1 cellular context compared by ENCODE assay signal in genomic region chr1:114716304-114717158, GRCh38.
A peak's percentile ranks its signal among the peaks of the same experiment; 100 is the strongest.
TF ChIP-seq lines count a peak whose summit lies in the region.

Gene NRAS, minus strand, starts transcription at chr1:114716771. Its CDS starts 611 bp downstream, at chr1:114716160.

TF ChIP-seq in HepG2, 621 proteins besides CTCF, POLR2A, EP300 and RAD21 (continued from another document and continues in another):
- TF ChIP-seq GRHL1 (CRISPR knock-in tag; conservative IDR thresholded peaks at IDR 0.05) (no peak), ZNF280B (CRISPR knock-in tag; IDR thresholded peaks at IDR 0.05; ENCODE audit: borderline replicate concordance) (no peak), ZNF761 (CRISPR knock-in tag; conservative IDR thresholded peaks at IDR 0.05) (no peak), SKI (IDR thresholded peaks at IDR 0.05; ENCODE audit: partially characterized antibody) (no peak), ZNF253 (CRISPR knock-in tag; IDR thresholded peaks at IDR 0.05; ENCODE audit: borderline replicate concordance) (no peak), ZNF746 (CRISPR knock-in tag; IDR thresholded peaks at IDR 0.05) (no peak), ERF (CRISPR knock-in tag; IDR thresholded peaks at IDR 0.05) (peak; percentile 70; the same call in 1 of the 2 replicates), ZNF460 (CRISPR knock-in tag; IDR thresholded peaks at IDR 0.05; ENCODE audit: borderline replicate concordance) (no peak), HCFC1 (IDR thresholded peaks at IDR 0.05; ENCODE audit: low read depth, low read length) (peak; percentile 70), ZNF781 (CRISPR knock-in tag; IDR thresholded peaks at IDR 0.05; ENCODE audit: borderline replicate concordance, not compliant biosample characterization) (peak; percentile 9), RFXANK (CRISPR knock-in tag; IDR thresholded peaks at IDR 0.05) (peak; percentile 45; the same call in 1 of the 2 replicates), ZNF235 (CRISPR knock-in tag; IDR thresholded peaks at IDR 0.05; ENCODE audit: borderline replicate concordance) (no peak), RFX5 (IDR thresholded peaks at IDR 0.05; ENCODE audit: low read depth, low read length) (no peak), ARID4A (CRISPR knock-in tag; IDR thresholded peaks at IDR 0.05; ENCODE audit: borderline replicate concordance) (peak; percentile 96), TERF1 (CRISPR knock-in tag; IDR thresholded peaks at IDR 0.05) (no peak), MIER2 (CRISPR knock-in tag; IDR thresholded peaks at IDR 0.05) (no peak; the same call in 1 of the 2 replicates), SRSF1 (optimal IDR thresholded peaks at IDR 0.05; ENCODE audit: low read depth, low read length) (peak; percentile 77), ZNF580 (CRISPR knock-in tag; IDR thresholded peaks at IDR 0.05; ENCODE audit: borderline replicate concordance, low read depth) (0 out of 2 replicates have a peak, but pooled peaks have one; percentile 29), ATM (IDR thresholded peaks at IDR 0.05; ENCODE audit: borderline replicate concordance) (no peak), ZNF547 (CRISPR knock-in tag; IDR thresholded peaks at IDR 0.05) (no peak; the same call in 1 of the 2 replicates), LBX2 (CRISPR knock-in tag; IDR thresholded peaks at IDR 0.05; ENCODE audit: borderline replicate concordance) (no peak), ZNF251 (CRISPR knock-in tag; IDR thresholded peaks at IDR 0.05) (no peak), ZNF703 (CRISPR knock-in tag; IDR thresholded peaks at IDR 0.05; ENCODE audit: borderline replicate concordance) (no peak), ZNF468 (CRISPR knock-in tag; IDR thresholded peaks at IDR 0.05) (no peak), DR1 (CRISPR knock-in tag; IDR thresholded peaks at IDR 0.05) (no peak), NCOR1 (IDR thresholded peaks at IDR 0.05; ENCODE audit: borderline replicate concordance, low read length) (no peak; the same call in 1 of the 2 replicates), ZBTB10 (CRISPR knock-in tag; IDR thresholded peaks at IDR 0.05; ENCODE audit: borderline replicate concordance) (no peak), ZNF747 (CRISPR knock-in tag; IDR thresholded peaks at IDR 0.05; ENCODE audit: borderline replicate concordance) (no peak), SP4 (CRISPR knock-in tag; IDR thresholded peaks at IDR 0.05) (peak; percentile 85), HINFP (CRISPR knock-in tag; IDR thresholded peaks at IDR 0.05; ENCODE audit: low read depth) (no peak), SETDB1 (CRISPR knock-in tag; IDR thresholded peaks at IDR 0.05; ENCODE audit: borderline replicate concordance) (no peak), THAP8 (CRISPR knock-in tag; IDR thresholded peaks at IDR 0.05; ENCODE audit: borderline replicate concordance) (no peak), IKZF1 (IDR thresholded peaks at IDR 0.05) (no peak), ZNF317 (CRISPR knock-in tag; IDR thresholded peaks at IDR 0.05) (peak; percentile 71; the same call in 1 of the 2 replicates), DBP (CRISPR knock-in tag; IDR thresholded peaks at IDR 0.05; ENCODE audit: not compliant biosample characterization) (no peak), MED8 (CRISPR knock-in tag; IDR thresholded peaks at IDR 0.05; ENCODE audit: insufficient replicate concordance) (no peak), SNAPC4 (CRISPR knock-in tag; IDR thresholded peaks at IDR 0.05) (no peak; the same call in 1 of the 2 replicates), GABPA (IDR thresholded peaks at IDR 0.05; ENCODE audit: low read depth, low read length) (peak; percentile 73), GABPA (CRISPR knock-in tag; IDR thresholded peaks at IDR 0.05; ENCODE audit: low read depth) (peak; percentile 95), ZNF850 (CRISPR knock-in tag; conservative IDR thresholded peaks at IDR 0.05) (no peak), FOXK2 (IDR thresholded peaks at IDR 0.05) (no peak)
